Comparison of ENCODE assay signal across 19 cellular contexts in the genomic region with DNA sequence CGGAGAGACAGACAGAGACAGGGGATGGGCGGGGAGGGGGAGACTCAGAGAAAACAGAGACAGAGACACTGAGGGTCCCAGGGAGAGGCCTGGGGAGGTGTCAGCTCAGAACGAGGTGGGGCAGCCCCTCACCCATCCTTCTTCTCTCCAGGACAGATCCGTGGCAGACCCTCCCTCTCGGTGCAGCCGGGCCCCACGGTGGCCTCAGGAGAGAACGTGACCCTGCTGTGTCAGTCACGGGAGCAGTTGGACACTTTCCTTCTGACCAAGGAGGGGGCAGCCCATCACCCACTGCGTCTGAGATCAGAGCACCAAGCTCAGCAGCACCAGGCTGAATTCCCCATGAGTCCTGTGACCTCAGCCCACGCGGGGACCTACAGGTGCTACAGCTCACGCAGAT. TPM values are rescaled to one million over a fixed set of nuclear protein-coding genes. Genes with fewer than 3 reads are reported as not detected.
"Had no signal": no experiment of that assay in that cellular context is flagged by ENCODE, and none has a peak within 500 bp of the region (broad histone marks: within the 10 kb centered on the region; RNA-seq: fewer than 3 reads in every experiment).

No MANE protein-coding gene starts in this region.

RNA-seq across cellular contexts. Expression of gene KIR3DL3, which starts 14.3 kb away (rescaled TPM):
- total RNA-seq: colonic mucosa; dermis microvascular lymphatic vessel endothelial cell; endodermal cell; esophagus mucosa; esophagus squamous epithelium; gastrocnemius medialis; glomerular endothelial cell; heart right ventricle; kidney epithelial cell; left cardiac atrium; left lung; left ventricle myocardium superior; lower leg skin; lower lobe of right lung; mammary epithelial cell; mononuclear cell; mucosa of gallbladder; naive thymus-derived CD4-positive, alpha-beta T cell had no signal
- polyA plus RNA-seq: heart right ventricle; keratinocyte; mammary epithelial cell; naive thymus-derived CD4-positive, alpha-beta T cell had no signal

RNA-seq across cellular contexts. Expression of gene KIR2DL3, which starts 28.4 kb away (rescaled TPM):
- total RNA-seq: colonic mucosa, dermis microvascular lymphatic vessel endothelial cell, endodermal cell, esophagus mucosa, esophagus squamous epithelium, gastrocnemius medialis, glomerular endothelial cell, kidney epithelial cell, left cardiac atrium, left ventricle myocardium superior, lower leg skin, mammary epithelial cell, mucosa of gallbladder had no signal
- polyA plus RNA-seq: keratinocyte, mammary epithelial cell had no signal

RNA-seq across cellular contexts. Expression of gene LILRB4, which starts 47.2 kb away (rescaled TPM):
- total RNA-seq: dermis microvascular lymphatic vessel endothelial cell, endodermal cell, glomerular endothelial cell, kidney epithelial cell, mammary epithelial cell had no signal
- polyA plus RNA-seq: keratinocyte; mammary epithelial cell; naive thymus-derived CD4-positive, alpha-beta T cell had no signal

RNA-seq across cellular contexts. Expression of gene KIR2DL1, which starts 59.6 kb away (rescaled TPM):
- total RNA-seq: colonic mucosa, dermis microvascular lymphatic vessel endothelial cell, endodermal cell, esophagus mucosa, esophagus squamous epithelium, gastrocnemius medialis, glomerular endothelial cell, kidney epithelial cell, left cardiac atrium, left ventricle myocardium superior, lower leg skin, mammary epithelial cell, mucosa of gallbladder had no signal
- polyA plus RNA-seq: keratinocyte; mammary epithelial cell; naive thymus-derived CD4-positive, alpha-beta T cell had no signal
